ENCODE assay signal across 1 cellular context in the genomic region with DNA sequence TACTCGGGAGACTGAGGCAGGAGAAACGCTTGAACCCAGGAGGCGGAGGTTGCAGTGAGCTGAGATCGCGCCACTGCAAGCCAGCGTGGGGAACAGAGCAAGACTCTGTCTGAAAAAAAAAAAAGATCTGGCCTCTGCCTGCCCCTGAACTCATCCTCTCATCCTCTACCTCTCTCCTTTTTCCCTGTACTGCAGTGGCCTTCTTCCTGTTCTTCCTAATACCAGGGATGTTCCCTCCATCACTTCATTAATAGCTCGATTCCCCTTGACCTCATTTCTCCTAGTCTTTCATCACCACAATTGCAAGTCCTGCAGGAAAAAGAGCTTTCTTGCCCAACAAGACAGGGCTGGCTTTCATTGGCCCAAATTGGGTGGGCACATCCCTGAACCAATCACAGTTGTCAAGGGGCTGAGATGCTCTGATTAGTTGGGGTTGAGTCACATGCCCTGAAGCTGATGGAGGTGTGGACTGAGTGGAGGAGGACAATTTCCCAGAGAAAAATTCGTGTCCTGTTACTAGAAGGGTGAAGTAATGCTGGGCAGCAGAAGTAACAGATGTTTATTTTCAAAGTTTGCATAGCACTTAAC.
A peak's percentile ranks its signal among the peaks of the same experiment; 100 is the strongest.
TF ChIP-seq lines count a peak whose summit lies in the region.

No MANE protein-coding gene starts in this region.

TF ChIP-seq in WTC11, 78 proteins besides CTCF, POLR2A, EP300 and RAD21:
- TF ChIP-seq, protein P1, sequence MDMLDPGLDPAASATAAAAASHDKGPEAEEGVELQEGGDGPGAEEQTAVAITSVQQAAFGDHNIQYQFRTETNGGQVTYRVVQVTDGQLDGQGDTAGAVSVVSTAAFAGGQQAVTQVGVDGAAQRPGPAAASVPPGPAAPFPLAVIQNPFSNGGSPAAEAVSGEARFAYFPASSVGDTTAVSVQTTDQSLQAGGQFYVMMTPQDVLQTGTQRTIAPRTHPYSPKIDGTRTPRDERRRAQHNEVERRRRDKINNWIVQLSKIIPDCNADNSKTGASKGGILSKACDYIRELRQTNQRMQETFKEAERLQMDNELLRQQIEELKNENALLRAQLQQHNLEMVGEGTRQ (CRISPR knock-in tag; IDR thresholded peaks at IDR 0.05) = peak; percentile 66; the same call in 1 of the 2 replicates
- no peak for TF ChIP-seq ZNF396 (CRISPR knock-in tag; IDR thresholded peaks at IDR 0.05; ENCODE audit: borderline replicate concordance)
- TF ChIP-seq ERG (CRISPR knock-in tag; IDR thresholded peaks at IDR 0.05) = no peak
- peak; percentile 49; the same call in 1 of the 2 replicates for TF ChIP-seq USF1 (CRISPR knock-in tag; IDR thresholded peaks at IDR 0.05)
- no peak for TF ChIP-seq NR1H2 (CRISPR knock-in tag; IDR thresholded peaks at IDR 0.05)
- TF ChIP-seq NFYB (CRISPR knock-in tag; conservative IDR thresholded peaks at IDR 0.05; ENCODE audit: low read depth) = peak; percentile 55
